ENCODE assay signal across 20 cellular contexts in the genomic region with DNA sequence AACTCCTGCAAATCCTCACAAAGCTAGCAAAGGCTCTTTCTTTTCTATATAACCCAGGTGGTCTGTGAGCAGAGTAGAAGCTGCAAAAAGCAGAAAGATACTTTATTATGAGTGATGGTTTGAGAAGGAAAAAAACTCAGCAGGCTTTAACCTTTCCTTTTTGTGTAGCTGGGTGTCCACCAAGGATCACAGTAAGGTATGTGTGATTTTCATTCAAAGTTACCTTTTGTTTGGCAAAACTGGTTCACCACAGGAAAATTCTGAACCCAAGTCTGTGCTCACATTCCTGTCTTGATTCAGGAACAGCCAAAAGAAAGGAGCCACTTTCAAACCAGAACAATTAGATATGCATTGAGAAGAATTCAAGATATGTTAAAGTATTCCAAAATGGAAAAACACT. TPM values are rescaled to one million over a fixed set of nuclear protein-coding genes. Genes with fewer than 3 reads are reported as not detected.
"Had no signal": no experiment of that assay in that cellular context is flagged by ENCODE, and none has a peak within 500 bp of the region (broad histone marks: within the 10 kb centered on the region; RNA-seq: fewer than 3 reads in every experiment).

No MANE protein-coding gene starts in this region.

- H3K4me3 Mint-ChIP-seq: activated naive CD4-positive, alpha-beta T cell treated with anti-CD3 and anti-CD28 coated beads for 36 hours; activated naive CD8-positive, alpha-beta T cell treated with anti-CD3 and anti-CD28 coated beads, Interleukin-2, amount 50 U/mL, for 24 hours; naive thymus-derived CD8-positive, alpha-beta T cell had no signal

- H3K27ac Mint-ChIP-seq: activated naive CD4-positive, alpha-beta T cell treated with anti-CD3 and anti-CD28 coated beads for 36 hours; activated naive CD8-positive, alpha-beta T cell treated with anti-CD3 and anti-CD28 coated beads, Interleukin-2, amount 50 U/mL, for 24 hours; activated T-helper 2 cell treated with anti-CD3 and anti-CD28 coated beads, Interferon-gamma antibody, Interleukin-2, Interleukin-4, amounts not matched to agents 10 μg/mL and 5 μg/mL and 100 μg/mL, durations not matched to agents 14 hours and 24 hours and 36 hours; naive thymus-derived CD8-positive, alpha-beta T cell had no signal

- H3K4me1 ChIP-seq: ascending aorta, transverse colon had no signal

- ATAC-seq: activated naive CD8-positive, alpha-beta T cell treated with anti-CD3 and anti-CD28 coated beads, Interleukin-2, amount 50 U/mL, for 24 hours; esophagus mucosa; left lobe of liver; mucosa of descending colon; naive thymus-derived CD8-positive, alpha-beta T cell had no signal

- DNase-seq: activated CD4-positive, alpha-beta T cell treated with anti-CD3 and anti-CD28 coated beads, Interleukin-2, amount 50 U/mL, for 48 hours; activated naive CD4-positive, alpha-beta T cell treated with anti-CD3 and anti-CD28 coated beads for 36 hours; activated naive CD8-positive, alpha-beta T cell treated with anti-CD3 and anti-CD28 coated beads, Interleukin-2, amount 50 U/mL, for 24 hours; dermis blood vessel endothelial cell; mammary epithelial cell; mucosa of descending colon; naive thymus-derived CD8-positive, alpha-beta T cell; nucleus accumbens; posterior cingulate gyrus; stimulated activated CD4-positive, alpha-beta T cell treated with anti-CD3 and anti-CD28 coated beads, Interleukin-4, amount 100 ng/mL, for 1 hour; stimulated activated naive CD4-positive, alpha-beta T cell treated with Interleukin-2 at 50 U/mL for 16 hours; substantia nigra; transverse colon had no signal

- H3K27ac ChIP-seq: ascending aorta, transverse colon, VCaP had no signal

- H3K9me3 Mint-ChIP-seq: activated T-helper 2 cell treated with anti-CD3 and anti-CD28 coated beads, Interferon-gamma antibody, Interleukin-2, Interleukin-4, amounts not matched to agents 10 μg/mL and 5 μg/mL and 100 μg/mL, durations not matched to agents 14 hours and 24 hours and 36 hours had no signal

- H3K4me1 Mint-ChIP-seq: activated naive CD8-positive, alpha-beta T cell treated with anti-CD3 and anti-CD28 coated beads, Interleukin-2, amount 50 U/mL, for 24 hours; naive thymus-derived CD8-positive, alpha-beta T cell had no signal

- H3K27me3 ChIP-seq: ascending aorta, transverse colon had no signal

- H3K4me3 ChIP-seq: ascending aorta, mucosa of descending colon, transverse colon had no signal

- H3K36me3 Mint-ChIP-seq: naive thymus-derived CD8-positive, alpha-beta T cell had no signal

- H3K36me3 ChIP-seq: ascending aorta, transverse colon had no signal

- H3K9me3 ChIP-seq: ascending aorta, transverse colon had no signal

- FAIRE-seq: keratinocyte had no signal

RNA-seq across cellular contexts. Expression of gene FRAS1, which starts 35.7 kb away (rescaled TPM):
- total RNA-seq: activated naive CD4-positive, alpha-beta T cell treated with anti-CD3 and anti-CD28 coated beads for 36 hours; activated T-helper 2 cell treated with anti-CD3 and anti-CD28 coated beads, Interferon-gamma antibody, Interleukin-2, Interleukin-4, amounts not matched to agents 10 μg/mL and 5 μg/mL and 100 μg/mL, durations not matched to agents 14 hours and 24 hours and 36 hours; naive thymus-derived CD8-positive, alpha-beta T cell; T-helper 1 cell treated with Interleukin-12 subunit alpha and Interleukin-12 subunit beta and Interleukin-4 antibody, amounts not matched to agents 30 ng/mL and 1 ng/mL, for 36 hours had no signal
